In genomic region chr10:110430369-110431273, GRCh38 we compare ENCODE assay signal across 1 cellular context.
TF ChIP-seq lines count a peak whose summit lies in the region.

No MANE protein-coding gene starts in this region.

TF ChIP-seq in IMR-90, 13 proteins besides CTCF, POLR2A, EP300 and RAD21:
- TF ChIP-seq MAZ (IDR thresholded peaks at IDR 0.05; ENCODE audit: borderline replicate concordance, low read depth, low read length) (no peak), CEBPB (IDR thresholded peaks at IDR 0.05; ENCODE audit: low read depth, low read length) (0 out of 2 replicates have a peak, but pooled peaks have one; percentile 4)
